ENCODE assay signal across 8 cellular contexts in genomic region chr14:20970647-20970982, GRCh38. TPM values are rescaled to one million over a fixed set of nuclear protein-coding genes. Genes with fewer than 3 reads are reported as not detected.
A peak's percentile ranks its signal among the peaks of the same experiment; 100 is the strongest.
DNase-seq lines count a peak whose midpoint lies in the region; ATAC-seq and TF ChIP-seq lines count a peak whose summit lies in the region.

No MANE protein-coding gene starts in this region.

- no peaks in the 10 kb centered on the region for H3K36me3 Mint-ChIP-seq in nephron (ENCODE audit: low read depth)

- H3K4me3 ChIP-seq in coronary artery, result peak overlapping the region; percentile 87

- H3K4me3 Mint-ChIP-seq in nephron, result peak overlapping the region; percentile 95 to 98 (median 95)

- H3K4me1 Mint-ChIP-seq in nephron, result peaks cover 17% of the 10 kb centered on the region

- in situ Hi-C loops in ACHN (cut with HindIII; ENCODE audit: low pct_ligation_motif_present, low pct_unique_long_range_greater_than_20kb, low sequenced_read_pairs), result no loop called here

- ATAC-seq in GM19025 (IDR thresholded peaks at IDR 0.05; ENCODE audit: low read depth, unreplicated experiment) (peak; percentile 11), HG03521 (IDR thresholded peaks at IDR 0.05; ENCODE audit: unreplicated experiment) (peak; percentile 6), GM21381 (IDR thresholded peaks at IDR 0.05; ENCODE audit: unreplicated experiment) (no peak), GM18858 (IDR thresholded peaks at IDR 0.05; ENCODE audit: unreplicated experiment) (no peak)

- no peak for TF ChIP-seq CTCF in coronary artery (IDR thresholded peaks at IDR 0.05)
- no peak for TF ChIP-seq CTCF in nephron (IDR thresholded peaks at IDR 0.05; ENCODE audit: unreplicated experiment in 3 of 3)

- DNase-seq in coronary artery (ENCODE audit: low spot score), result no peak
- DNase-seq in ACHN, result no peak
- no peak for DNase-seq in posterior vena cava (ENCODE audit: low spot score)

- peaks cover 35% of the 10 kb centered on the region for H3K27me3 Mint-ChIP-seq in nephron (ENCODE audit: low read depth)

- intact Hi-C loops in posterior vena cava (cut with DNase I), result loop anchor here (10.0 kb wide), 1 partner anchor 116 kb away; no protein-coding TSS in a partner anchor

- H3K9me3 Mint-ChIP-seq in nephron, result no peaks in the 10 kb centered on the region

- peak overlapping the region; percentile 73 to 92 for H3K27ac ChIP-seq in coronary artery

- peak overlapping the region; percentile 83 to 93 (median 92) for H3K27ac Mint-ChIP-seq in nephron

RNA-seq across cellular contexts. Expression of gene RNASE2, which starts 15.3 kb away (rescaled TPM):
- total RNA-seq in posterior vena cava, result 1 to 10 TPM; 3.7 to 9.7 TPM

RNA-seq across cellular contexts. Expression of gene METTL17, which starts 19.2 kb away (rescaled TPM):
- 10 to 100 TPM; 30.1 to 33.5 TPM for total RNA-seq in posterior vena cava

RNA-seq across cellular contexts. Expression of gene SLC39A2, which starts 28.5 kb away (rescaled TPM):
- total RNA-seq in posterior vena cava, result 1 to 10 TPM in 1 of 2 donors, under 1 TPM in 1; 0.24 to 1.1 TPM

RNA-seq across cellular contexts. Expression of gene NDRG2, which starts 54.2 kb away (rescaled TPM):
- 10 to 100 TPM; 78.0 to 80.7 TPM for total RNA-seq in posterior vena cava

RNA-seq across cellular contexts. Expression of gene TPPP2, which starts 59.4 kb away (rescaled TPM):
- not detected for total RNA-seq in posterior vena cava

Comparison
In these comparisons a context has a peak if more than half of its experiments do, and no peak if none do; other contexts are left out.
1. ATAC-seq: peak in GM19025 (single experiment) and HG03521 (single experiment); none in GM21381 (single experiment) and GM18858 (single experiment).